In the genomic region with DNA sequence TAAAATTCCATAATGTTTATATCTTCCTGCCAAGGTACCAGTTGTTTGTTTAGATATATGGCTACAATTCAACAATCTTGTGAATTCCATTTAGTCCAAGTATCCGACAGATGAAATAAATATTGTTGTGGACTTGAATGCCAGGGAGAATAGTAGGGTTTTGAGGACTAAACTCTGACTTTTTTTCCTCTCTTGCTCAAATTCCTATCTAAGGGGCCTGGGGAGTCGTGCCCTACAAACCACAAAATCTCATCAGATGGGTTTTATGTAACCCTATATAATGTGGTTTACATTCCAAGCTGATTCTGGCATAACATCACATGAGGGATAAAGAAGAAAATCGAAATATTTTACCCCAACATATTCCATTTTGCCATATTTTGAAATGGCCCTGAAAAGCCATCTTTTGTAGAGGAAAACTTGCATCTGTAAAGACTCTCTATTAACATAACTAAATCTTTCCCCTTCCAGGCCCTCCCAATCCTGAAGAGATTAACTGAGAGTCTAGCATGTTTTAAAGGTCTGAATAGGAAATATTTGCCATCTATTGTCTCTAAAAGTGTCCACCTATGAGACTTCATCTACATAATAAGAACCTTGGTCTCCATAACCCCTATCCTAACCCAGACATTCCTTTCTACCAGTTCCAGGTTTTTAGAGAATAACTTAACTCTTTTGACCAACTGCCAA, we compare ENCODE assay signal across 14 cellular contexts.
"Had no signal": no experiment of that assay in that cellular context is flagged by ENCODE, and none has a peak within 500 bp of the region (broad histone marks: within the 10 kb centered on the region; RNA-seq: fewer than 3 reads in every experiment).

No MANE protein-coding gene starts in this region.

- H3K27ac Mint-ChIP-seq: activated B cell treated with CpG ODN at 0.5 μM for 24 hours; activated CD4-positive, alpha-beta T cell treated with anti-CD3 and anti-CD28 coated beads, Interleukin-2, amount 10 ng/mL, durations not matched to agents 24 days and 14 days; endodermal cell; natural killer cell treated with Interleukin-12 subunit alpha and Interleukin-12 subunit beta and Interleukin-15 and Interleukin-18, amount 100 ng/mL, for 72 hours; stimulated activated memory B cell treated with anti-CD40 and anti-IgM and Interleukin-4, amounts not matched to agents 10 μg/mL and 1 μg/mL and 100 μg/mL, for 72 hours; T-helper 2 cell treated with Interferon-gamma antibody and Interleukin-4, amounts not matched to agents 5 μg/mL and 100 μg/mL, for 36 hours had no signal

- H3K27me3 Mint-ChIP-seq: activated B cell treated with CpG ODN at 0.5 μM for 24 hours; activated CD4-positive, alpha-beta T cell treated with anti-CD3 and anti-CD28 coated beads, Interleukin-2, amount 10 ng/mL, durations not matched to agents 24 days and 14 days; natural killer cell treated with Interleukin-12 subunit alpha and Interleukin-12 subunit beta and Interleukin-15 and Interleukin-18, amount 100 ng/mL, for 72 hours; stimulated activated memory B cell treated with anti-CD40 and anti-IgM and Interleukin-4, amounts not matched to agents 10 μg/mL and 1 μg/mL and 100 μg/mL, for 72 hours had no signal

- H3K4me3 ChIP-seq: dorsolateral prefrontal cortex had no signal

- DNase-seq: activated B cell treated with CpG ODN at 0.5 μM for 24 hours; activated CD4-positive, alpha-beta T cell treated with anti-CD3 and anti-CD28 coated beads, Interleukin-2, amount 10 ng/mL, durations not matched to agents 24 days and 14 days; activated naive CD4-positive, alpha-beta T cell; dorsolateral prefrontal cortex; endodermal cell; glutamatergic neuron; mesendoderm; nucleus accumbens; posterior cingulate gyrus; retina; stimulated activated CD4-positive, alpha-beta T cell treated with anti-CD3 and anti-CD28 coated beads, Interleukin-2, amount 100 ng/mL, for 48 hours had no signal

- H3K36me3 Mint-ChIP-seq: natural killer cell treated with Interleukin-12 subunit alpha and Interleukin-12 subunit beta and Interleukin-15 and Interleukin-18, amount 100 ng/mL, for 72 hours; stimulated activated memory B cell treated with anti-CD40 and anti-IgM and Interleukin-4, amounts not matched to agents 10 μg/mL and 1 μg/mL and 100 μg/mL, for 72 hours had no signal

- H3K4me3 Mint-ChIP-seq: activated B cell treated with CpG ODN at 0.5 μM for 24 hours; activated CD4-positive, alpha-beta T cell treated with anti-CD3 and anti-CD28 coated beads, Interleukin-2, amount 10 ng/mL, durations not matched to agents 24 days and 14 days; endodermal cell; natural killer cell treated with Interleukin-12 subunit alpha and Interleukin-12 subunit beta and Interleukin-15 and Interleukin-18, amount 100 ng/mL, for 72 hours; stimulated activated memory B cell treated with anti-CD40 and anti-IgM and Interleukin-4, amounts not matched to agents 10 μg/mL and 1 μg/mL and 100 μg/mL, for 72 hours; T-helper 2 cell treated with Interferon-gamma antibody and Interleukin-4, amounts not matched to agents 5 μg/mL and 100 μg/mL, for 36 hours had no signal

- ATAC-seq: natural killer cell treated with Interleukin-12 subunit alpha and Interleukin-12 subunit beta and Interleukin-15 and Interleukin-18, amount 100 ng/mL, for 72 hours; stimulated activated memory B cell treated with anti-CD40 and anti-IgM and Interleukin-4, amounts not matched to agents 10 μg/mL and 1 μg/mL and 100 μg/mL, for 72 hours had no signal

- H3K9me3 Mint-ChIP-seq: activated B cell treated with CpG ODN at 0.5 μM for 24 hours; activated CD4-positive, alpha-beta T cell treated with anti-CD3 and anti-CD28 coated beads, Interleukin-2, amount 10 ng/mL, durations not matched to agents 24 days and 14 days; endodermal cell; T-helper 2 cell treated with Interferon-gamma antibody and Interleukin-4, amounts not matched to agents 5 μg/mL and 100 μg/mL, for 36 hours had no signal

- H3K27me3 ChIP-seq: dorsolateral prefrontal cortex had no signal

- H3K27ac ChIP-seq: dorsolateral prefrontal cortex had no signal

- H3K4me1 Mint-ChIP-seq: activated B cell treated with CpG ODN at 0.5 μM for 24 hours; activated CD4-positive, alpha-beta T cell treated with anti-CD3 and anti-CD28 coated beads, Interleukin-2, amount 10 ng/mL, durations not matched to agents 24 days and 14 days; stimulated activated memory B cell treated with anti-CD40 and anti-IgM and Interleukin-4, amounts not matched to agents 10 μg/mL and 1 μg/mL and 100 μg/mL, for 72 hours had no signal
